ENCODE assay signal across 36 cellular contexts in genomic region chr16:52633230-52633629, GRCh38.
DNase-seq lines count a peak whose midpoint lies in the region; ATAC-seq, FAIRE-seq and TF ChIP-seq lines count a peak whose summit lies in the region.
"Had no signal": no experiment of that assay in that cellular context is flagged by ENCODE, and none has a peak within 500 bp of the region (broad histone marks: within the 10 kb centered on the region; RNA-seq: fewer than 3 reads in every experiment).

No MANE protein-coding gene starts in this region.

- no peaks in the 10 kb centered on the region for H3K79me2 ChIP-seq in HepG2 (ENCODE audit: insufficient read depth, low read length)
- no peaks in the 10 kb centered on the region for H3K79me2 ChIP-seq in neural cell (replicated peaks; ENCODE audit: insufficient read depth, low read length)

- H3K36me3 ChIP-seq in HepG2 (replicated peaks in 1 of 2; ENCODE audit: control insufficient read depth in 1 of 2, insufficient read depth in 2 of 2, low read length in 2 of 2) (no peaks in the 10 kb centered on the region), right lobe of liver (no peaks in the 10 kb centered on the region), endodermal cell (ENCODE audit: control insufficient read depth, insufficient read depth, low read length) (no peaks in the 10 kb centered on the region), neural cell (ENCODE audit: insufficient read depth, low read length) (no peaks in the 10 kb centered on the region), A673 (ENCODE audit: insufficient read depth, low read length, poor library complexity, severe bottlenecking) (no peaks in the 10 kb centered on the region)
- H3K36me3 ChIP-seq: BE2C; BLaER1; BLaER1 treated with 17β-estradiol and CSF1 and Interleukin-3, amounts not matched to agents 10 nM and 100 nM had no signal

- H3K9ac ChIP-seq in HepG2 (ENCODE audit: insufficient read depth, low read depth, low read length) (no peak overlapping the region), endodermal cell (ENCODE audit: extremely low read depth, low read length, poor library complexity, severe bottlenecking) (no peak overlapping the region), neural cell (ENCODE audit: low read length) (no peak overlapping the region)
- H3K9ac ChIP-seq: BLaER1; BLaER1 treated with 17β-estradiol and CSF1 and Interleukin-3, amounts not matched to agents 10 nM and 100 nM had no signal

- no peaks in the 10 kb centered on the region for H3K36me3 Mint-ChIP-seq in endodermal cell (ENCODE audit: low read depth)
- H3K36me3 Mint-ChIP-seq: CD14-positive monocyte; CD4-positive, alpha-beta memory T cell; CD4-positive, CD25-positive, alpha-beta regulatory T cell; CD8-positive, alpha-beta memory T cell; CD8-positive, alpha-beta T cell had no signal

- CTCF ChIA-PET in HepG2 (lab: Yijun Ruan, JAX; ENCODE audit: low intra/inter-chr PET ratio, low total read pairs), result no interaction called here
- CTCF ChIA-PET in A549 (lab: Yijun Ruan, JAX), result interaction anchor here (1.1 kb wide), 1 partner anchor 10 kb away, joined by 3 read pairs; no protein-coding TSS in a partner anchor
- CTCF ChIA-PET in A673 (lab: Charles Lee), result no interaction called here

- H3K9me3 Mint-ChIP-seq in endodermal cell, result peaks cover 18% of the 10 kb centered on the region

- in situ Hi-C loops in HepG2 (cut with HindIII; ENCODE audit: extremely low pct_ligation_motif_present, low pct_unique_long_range_greater_than_20kb), result no loop called here

- H3K27me3 ChIP-seq in HepG2 (ENCODE audit: control insufficient read depth in 1 of 2, insufficient read depth in 2 of 2, low read length in 2 of 2) (peaks cover 0 to 2% of the 10 kb centered on the region in 2 experiments; a peak in 2 of 5 replicates), right lobe of liver (no peaks in the 10 kb centered on the region), endodermal cell (ENCODE audit: control insufficient read depth, insufficient read depth, low read length, poor library complexity, severe bottlenecking) (no peaks in the 10 kb centered on the region), neural cell (ENCODE audit: insufficient read depth, low read depth, low read length) (no peaks in the 10 kb centered on the region), A673 (replicated peaks; ENCODE audit: insufficient read depth, low read depth, low read length, poor library complexity) (no peaks in the 10 kb centered on the region)
- H3K27me3 ChIP-seq: BE2C; BLaER1; BLaER1 treated with 17β-estradiol and CSF1 and Interleukin-3, amounts not matched to agents 10 nM and 100 nM had no signal

- DNase-seq in HepG2 (ENCODE audit: low spot score) (no peak), right lobe of liver (no peak), A549 (ENCODE audit: low read depth in 1 of 2, low spot score in 1 of 2) (no peak), endodermal cell (no peak), A673 (ENCODE audit: low spot score) (no peak), NCI-H69 (lab: John Stamatoyannopoulos, UW) (no peak)
- DNase-seq: 8988T; ACHN; AML-193; BE2C; C1 segment of cervical spinal cord; Caco-2; Calu3; CD4-positive, alpha-beta memory T cell; CD4-positive, alpha-beta T cell; CD4-positive, CD25-positive, alpha-beta regulatory T cell; CD8-positive, alpha-beta memory T cell; CD8-positive, alpha-beta T cell; COR-L47; DMS 273 treated with DMSO at 0.1 percent for 48 hours; DMS153; DMS53; DMS79; DMS79 treated with DMSO at 0.1 percent for 48 hours; DND-41; EL had no signal

- H3K4me1 ChIP-seq in HepG2 (ENCODE audit: insufficient read depth, low read length) (peaks cover 10% of the 10 kb centered on the region), right lobe of liver (no peaks in the 10 kb centered on the region), A549 (no peaks in the 10 kb centered on the region), endodermal cell (ENCODE audit: control insufficient read depth, insufficient read depth, low read length) (no peaks in the 10 kb centered on the region), A673 (ENCODE audit: insufficient read depth, low read length, poor library complexity, severe bottlenecking) (no peaks in the 10 kb centered on the region)
- H3K4me1 ChIP-seq: BE2C; BLaER1; BLaER1 treated with 17β-estradiol and CSF1 and Interleukin-3, amounts not matched to agents 10 nM and 100 nM; Caco-2 had no signal

- no peaks in the 10 kb centered on the region for H3K9me2 ChIP-seq in neural cell (ENCODE audit: insufficient read depth, low read length)

- H3K4me3 Mint-ChIP-seq in endodermal cell, result no peak overlapping the region
- H3K4me3 Mint-ChIP-seq: B cell; CD14-positive monocyte; CD4-positive, alpha-beta memory T cell; CD4-positive, alpha-beta T cell; CD4-positive, CD25-positive, alpha-beta regulatory T cell; CD8-positive, alpha-beta memory T cell; CD8-positive, alpha-beta T cell had no signal

- ATAC-seq in HepG2, result no peak
- ATAC-seq in right lobe of liver, result no peak
- ATAC-seq in A549, result no peak
- no peak for ATAC-seq in HG03139 (IDR thresholded peaks at IDR 0.05; ENCODE audit: unreplicated experiment)
- ATAC-seq: CD8-positive, alpha-beta T cell had no signal

- WGBS in HepG2 (ENCODE audit: low lambda C conversion rate), result 77% methylated on average over 6 of the region's 6 CpGs
- WGBS in right lobe of liver (ENCODE audit: insufficient coverage, low coverage, low lambda C conversion rate, missing lambda C conversion rate), result 71% methylated on average over 4 of the region's 6 CpGs
- WGBS in A549 (ENCODE audit: missing lambda C conversion rate), result 86% methylated on average over 6 of the region's 6 CpGs
- 94 to 100% methylated on average over 1 to 6 of the region's 6 CpGs for WGBS in endodermal cell (ENCODE audit: insufficient coverage in 1 of 2, insufficient read length in 1 of 2), 2 experiments

- intact Hi-C loops in HepG2 (cut with micrococcal nuclease; ENCODE audit: unreplicated experiment) (no loop called here), right lobe of liver (cut with DNase I) (no loop called here), A673 (cut with micrococcal nuclease; ENCODE audit: unreplicated experiment) (no loop called here)

- no peak overlapping the region for H2AFZ ChIP-seq in HepG2 (ENCODE audit: low read length)
- H2AFZ ChIP-seq in neural cell (ENCODE audit: low read depth, low read length), result no peak overlapping the region

- BruUV-seq in HepG2 (replicated peaks; lab: Mats Ljungman, UMichigan), result no TSS peak
- no TSS peak for BruUV-seq in A673 (replicated peaks; lab: Mats Ljungman, UMichigan)

- H3K27ac ChIP-seq in HepG2 (ENCODE audit: extremely low read length, insufficient read depth, low read length) (no peak overlapping the region), right lobe of liver (no peak overlapping the region), A549 (no peak overlapping the region), endodermal cell (ENCODE audit: low read depth, low read length) (peak overlapping the region; percentile 44), neural cell (ENCODE audit: low read length) (peak overlapping the region; percentile 47), A673 (ENCODE audit: low read depth, low read length, poor library complexity, severe bottlenecking) (no peak overlapping the region)
- H3K27ac ChIP-seq: 22Rv1; BLaER1; BLaER1 treated with 17β-estradiol and CSF1 and Interleukin-3, amounts not matched to agents 10 nM and 100 nM; C4-2B had no signal

- H3K4me3 ChIP-seq in HepG2 (replicated peaks in 1 of 3; ENCODE audit: insufficient read depth in 1 of 3, low read depth in 2 of 3, low read length in 3 of 3), result no peak overlapping the region
- H3K4me3 ChIP-seq in right lobe of liver, result no peak overlapping the region
- no peak overlapping the region for H3K4me3 ChIP-seq in A549
- no peak overlapping the region for H3K4me3 ChIP-seq in endodermal cell (ENCODE audit: low read length)
- H3K4me3 ChIP-seq in neural cell (ENCODE audit: low read length), result no peak overlapping the region
- H3K4me3 ChIP-seq in A673 (ENCODE audit: low read depth, low read length, poor library complexity, severe bottlenecking), result no peak overlapping the region
- H3K4me3 ChIP-seq: BLaER1; BLaER1 treated with 17β-estradiol and CSF1 and Interleukin-3, amounts not matched to agents 10 nM and 100 nM had no signal

- H3K4me2 ChIP-seq in HepG2 (ENCODE audit: low read depth, low read length) (no peak overlapping the region), A549 (no peak overlapping the region), neural cell (ENCODE audit: low read length) (no peak overlapping the region)
- H3K4me2 ChIP-seq: BLaER1; BLaER1 treated with 17β-estradiol and CSF1 and Interleukin-3, amounts not matched to agents 10 nM and 100 nM had no signal

- H3K9me3 ChIP-seq in HepG2 (ENCODE audit: low read length) (peaks cover 10% of the 10 kb centered on the region; the same call in 1 of the 2 replicates), right lobe of liver (no peaks in the 10 kb centered on the region), A549 (no peaks in the 10 kb centered on the region), endodermal cell (ENCODE audit: control insufficient read depth, low read length) (peaks cover 19% of the 10 kb centered on the region), neural cell (ENCODE audit: low read length) (no peaks in the 10 kb centered on the region), A673 (ENCODE audit: low read depth, low read length, poor library complexity, severe bottlenecking) (peaks cover 5% of the 10 kb centered on the region)
- H3K9me3 ChIP-seq: BE2C, BLaER1, Caco-2 had no signal

- no peaks in the 10 kb centered on the region for H3F3A ChIP-seq in neural cell (ENCODE audit: insufficient read depth, low read length, poor library complexity, severe bottlenecking)

- POLR2A ChIA-PET in HepG2 (lab: Yijun Ruan, JAX), result interaction anchor here (1.2 kb wide), 1 partner anchor 21 kb away, joined by 4 read pairs; no protein-coding TSS in a partner anchor
- POLR2A ChIA-PET in A549 (lab: Yijun Ruan, JAX), result no interaction called here
- POLR2A ChIA-PET in A673 (lab: Charles Lee; ENCODE audit: low non-redundant PET), result no interaction called here

- no peak for TF ChIP-seq CTCF in HepG2 (CRISPR knock-in tag; IDR thresholded peaks at IDR 0.05)
- TF ChIP-seq CTCF in right lobe of liver (IDR thresholded peaks at IDR 0.05), result no peak
- TF ChIP-seq CTCF in A549 (IDR thresholded peaks at IDR 0.05), result no peak
- TF ChIP-seq CTCF in endodermal cell (conservative IDR thresholded peaks at IDR 0.05), result no peak
- TF ChIP-seq CTCF in neural cell (IDR thresholded peaks at IDR 0.05; ENCODE audit: poor library complexity, severe bottlenecking), result no peak
- TF ChIP-seq CTCF in A673 (conservative IDR thresholded peaks at IDR 0.05; ENCODE audit: low read depth, low read length), result no peak

- FAIRE-seq in HepG2 (lab: Jason Lieb, UNC) (no peak), A549 (lab: Jason Lieb, UNC) (no peak)
- FAIRE-seq: A204.1, D721Med had no signal

- peaks cover 8% of the 10 kb centered on the region for H3K27me3 Mint-ChIP-seq in endodermal cell (ENCODE audit: insufficient read depth)
- H3K27me3 Mint-ChIP-seq: B cell; CD4-positive, alpha-beta memory T cell; CD4-positive, alpha-beta T cell; CD4-positive, CD25-positive, alpha-beta regulatory T cell had no signal

- peaks cover 4% of the 10 kb centered on the region for H3K4me1 Mint-ChIP-seq in endodermal cell
- H3K4me1 Mint-ChIP-seq: B cell; CD14-positive monocyte; CD4-positive, alpha-beta memory T cell; CD4-positive, CD25-positive, alpha-beta regulatory T cell; CD8-positive, alpha-beta memory T cell had no signal

- H4K20me1 ChIP-seq in HepG2 (ENCODE audit: insufficient read depth, low read length) (no peaks in the 10 kb centered on the region), neural cell (ENCODE audit: insufficient read depth) (no peaks in the 10 kb centered on the region)
- H4K20me1 ChIP-seq: BLaER1; BLaER1 treated with 17β-estradiol and CSF1 and Interleukin-3, amounts not matched to agents 10 nM and 100 nM had no signal

- no peak overlapping the region for H3K27ac Mint-ChIP-seq in endodermal cell
- H3K27ac Mint-ChIP-seq: B cell; CD14-positive monocyte; CD4-positive, alpha-beta memory T cell; CD4-positive, alpha-beta T cell; CD8-positive, alpha-beta memory T cell; CD8-positive, alpha-beta T cell had no signal

- TF ChIP-seq EP300 in HepG2 (IDR thresholded peaks at IDR 0.05; ENCODE audit: low read depth in 2 of 2, low read length in 2 of 2), result no peak
- no peak for TF ChIP-seq EP300 in HepG2 (CRISPR knock-in tag; IDR thresholded peaks at IDR 0.05; ENCODE audit: borderline replicate concordance)
- no peak for TF ChIP-seq EP300 in A549 (IDR thresholded peaks at IDR 0.05)
- TF ChIP-seq EP300 in neural cell (conservative IDR thresholded peaks at IDR 0.05; ENCODE audit: poor library complexity, severe bottlenecking), result no peak

- TF ChIP-seq RAD21 in HepG2 (CRISPR knock-in tag; IDR thresholded peaks at IDR 0.05) (no peak), A549 (conservative IDR thresholded peaks at IDR 0.05 in 1 of 2, IDR thresholded peaks at IDR 0.05 in 1 of 2) (no peak), neural cell (conservative IDR thresholded peaks at IDR 0.05) (no peak)

- TF ChIP-seq POLR2A in HepG2 (IDR thresholded peaks at IDR 0.05; ENCODE audit: insufficient read depth in 1 of 2, low read depth in 2 of 2, low read length in 2 of 2) (no peak), right lobe of liver (IDR thresholded peaks at IDR 0.05) (no peak), A549 (IDR thresholded peaks at IDR 0.05; ENCODE audit: low read length) (no peak)

Comparison
In these comparisons a context has a peak if more than half of its experiments do, and no peak if none do; other contexts are left out.
1. H3K27ac ChIP-seq: peak in endodermal cell (single experiment) and neural cell (single experiment); none in HepG2 (single experiment), right lobe of liver (0 of 3), A549 (0 of 2) and A673 (single experiment).
2. Of the 38 proteins assayed by ChIP-seq in both HepG2 and A549: peak only in HepG2: none; only in A549: KDM1A; in both: none; in neither: 37.